Comparison of ENCODE assay signal across 30 cellular contexts in genomic region chr16:84059946-84060901, GRCh38. TPM values are rescaled to one million over a fixed set of nuclear protein-coding genes. Genes with fewer than 3 reads are reported as not detected.
"Had no signal": no experiment of that assay in that cellular context is flagged by ENCODE, and none has a peak within 500 bp of the region (broad histone marks: within the 10 kb centered on the region; RNA-seq: fewer than 3 reads in every experiment).

No MANE protein-coding gene starts in this region.

- DNase-seq: activated CD4-positive, alpha-beta T cell treated with anti-CD3 and anti-CD28 coated beads, Interleukin-2, amount 50 U/mL, for 1 hour; activated CD8-positive, alpha-beta T cell treated with anti-CD3 and anti-CD28 coated beads for 36 hours; activated naive CD4-positive, alpha-beta T cell treated with Interleukin-2 at 50 U/mL for 16 hours; activated naive CD8-positive, alpha-beta T cell treated with anti-CD3 and anti-CD28 coated beads for 36 hours; activated T-cell treated with anti-CD3 and anti-CD28 coated beads, Interleukin-2, amount 50 U/mL, for 72 hours; aorta; cortex of kidney; islet precursor cell; natural killer cell; occipital lobe; stimulated activated CD4-positive, alpha-beta T cell treated with anti-CD3 and anti-CD28 coated beads, Interleukin-1b, Interleukin-23, amount 100 ng/mL, for 48 hours; stimulated activated CD4-positive, alpha-beta T cell treated with anti-CD3 and anti-CD28 coated beads, Interleukin-4, amount 100 ng/mL, for 4 hours; stimulated activated CD8-positive, alpha-beta memory T cell treated with anti-CD3 and anti-CD28 coated beads, Interleukin-4, amount 100 ng/mL, for 48 hours; stomach; T-helper 2 cell had no signal

- H3K9me3 ChIP-seq: adrenal gland, gastroesophageal sphincter, stomach, suprapubic skin, tibial nerve had no signal

- H3K4me1 ChIP-seq: suprapubic skin, tibial nerve had no signal

- ATAC-seq: activated CD8-positive, alpha-beta T cell treated with anti-CD3 and anti-CD28 coated beads for 36 hours; activated T-cell treated with anti-CD3 and anti-CD28 coated beads, Interleukin-2, amount 50 U/mL, for 72 hours; gastroesophageal sphincter; natural killer cell; stimulated activated memory B cell treated with anti-CD40 and anti-IgM and Interleukin-4, amounts not matched to agents 10 μg/mL and 1 μg/mL and 100 μg/mL, for 72 hours; WTC11 had no signal

- H3K4me3 ChIP-seq: adrenal gland, cardiac muscle cell, gastroesophageal sphincter, hepatocyte, neural progenitor cell, smooth muscle cell, stomach, suprapubic skin, tibial nerve had no signal

RNA-seq across cellular contexts. Expression of gene SLC38A8, which starts 17.6 kb away (rescaled TPM):
- total RNA-seq: activated CD8-positive, alpha-beta T cell treated with anti-CD3 and anti-CD28 coated beads for 36 hours; activated naive CD8-positive, alpha-beta T cell treated with anti-CD3 and anti-CD28 coated beads for 36 hours; activated T-cell treated with anti-CD3 and anti-CD28 coated beads, Interleukin-2, amount 50 U/mL, for 72 hours; aorta; cardiac muscle cell; endothelial cell of umbilical vein; fibroblast of lung; fibroblast of villous mesenchyme; gastroesophageal sphincter; hepatocyte; lower leg skin; natural killer cell; occipital lobe; smooth muscle cell; stomach; suprapubic skin; tibial nerve; urinary bladder; WTC11 had no signal
